Comparison of ENCODE assay signal across 15 cellular contexts in genomic region chr11:128398517-128399152, GRCh38.
DNase-seq lines count a peak whose midpoint lies in the region; ATAC-seq lines count a peak whose summit lies in the region.
"Had no signal": no experiment of that assay in that cellular context is flagged by ENCODE, and none has a peak within 500 bp of the region (broad histone marks: within the 10 kb centered on the region; RNA-seq: fewer than 3 reads in every experiment).

No MANE protein-coding gene starts in this region.

- DNase-seq in activated CD4-positive, alpha-beta memory T cell treated with anti-CD3 and anti-CD28 coated beads, Interleukin-2, amount 10 ng/mL, durations not matched to agents 7 days and 5 days = no peak
- DNase-seq in Ammon's horn (ENCODE audit: low spot score) (no peak), GF-D8 (lab: John Stamatoyannopoulos, UW) (no peak), RKO (ENCODE audit: low spot score) (no peak), superior temporal gyrus (ENCODE audit: extremely low spot score) (no peak)
- DNase-seq: activated effector memory CD4-positive, alpha-beta T cell treated with Interleukin-2 at 50 U/mL for 16 hours; left lung; T1000; transverse colon had no signal

- no peak overlapping the region for H2AFZ ChIP-seq in ACC112 (ENCODE audit: low read length, unreplicated experiment)

- peak overlapping the region; percentile 8 for H3K27ac Mint-ChIP-seq in activated CD4-positive, alpha-beta memory T cell treated with anti-CD3 and anti-CD28 coated beads, Interleukin-2, amount 10 ng/mL, durations not matched to agents 7 days and 5 days

- CTCF ChIA-PET in activated CD4-positive, alpha-beta memory T cell treated with anti-CD3 and anti-CD28 coated beads, Interleukin-2, amount 10 ng/mL, durations not matched to agents 7 days and 5 days (lab: Charles Lee) = no interaction called here

- no peaks in the 10 kb centered on the region for H3K36me3 Mint-ChIP-seq in activated CD4-positive, alpha-beta memory T cell treated with anti-CD3 and anti-CD28 coated beads, Interleukin-2, amount 10 ng/mL, durations not matched to agents 7 days and 5 days (ENCODE audit: low read depth)

- no peak overlapping the region for H3K4me3 ChIP-seq in ACC112 (ENCODE audit: low read depth, low read length)
- H3K4me3 ChIP-seq: left lung, prostate gland, transverse colon had no signal

- H3K27me3 Mint-ChIP-seq in activated CD4-positive, alpha-beta memory T cell treated with anti-CD3 and anti-CD28 coated beads, Interleukin-2, amount 10 ng/mL, durations not matched to agents 7 days and 5 days = no peaks in the 10 kb centered on the region

- H3K4me1 Mint-ChIP-seq in activated CD4-positive, alpha-beta memory T cell treated with anti-CD3 and anti-CD28 coated beads, Interleukin-2, amount 10 ng/mL, durations not matched to agents 7 days and 5 days = peaks cover 24% of the 10 kb centered on the region

- peaks cover 21% of the 10 kb centered on the region for H3K4me1 ChIP-seq in ACC112 (ENCODE audit: control insufficient read depth, insufficient read depth, low read length, unreplicated experiment)
- H3K4me1 ChIP-seq: prostate gland had no signal

- H3K27me3 ChIP-seq in ACC112 (ENCODE audit: insufficient read depth, low read length) = no peaks in the 10 kb centered on the region
- H3K27me3 ChIP-seq: foreskin keratinocyte, left lung, transverse colon had no signal

- POLR2A ChIA-PET in activated CD4-positive, alpha-beta memory T cell treated with anti-CD3 and anti-CD28 coated beads, Interleukin-2, amount 10 ng/mL, durations not matched to agents 7 days and 5 days (lab: Charles Lee) = no interaction called here

- ATAC-seq in GM19351 (IDR thresholded peaks at IDR 0.05; ENCODE audit: unreplicated experiment) (peak; percentile 42), HG03342 (IDR thresholded peaks at IDR 0.05; ENCODE audit: unreplicated experiment) (peak; percentile 36)
- ATAC-seq: left lung had no signal

- H3K4me3 Mint-ChIP-seq in activated CD4-positive, alpha-beta memory T cell treated with anti-CD3 and anti-CD28 coated beads, Interleukin-2, amount 10 ng/mL, durations not matched to agents 7 days and 5 days = no peak overlapping the region

- H3K27ac ChIP-seq in ACC112 (ENCODE audit: low read depth, low read length) = peak overlapping the region; percentile 29
- H3K27ac ChIP-seq: foreskin keratinocyte, HL-60, left lung, prostate gland, transverse colon had no signal

- H3K36me3 ChIP-seq in ACC112 (ENCODE audit: insufficient read depth, low read length) = no peaks in the 10 kb centered on the region
- H3K36me3 ChIP-seq: left lung, prostate gland, transverse colon had no signal

- H3K79me2 ChIP-seq in ACC112 (ENCODE audit: control insufficient read depth, insufficient read depth, low read length, unreplicated experiment) = no peaks in the 10 kb centered on the region

- peaks cover 9% of the 10 kb centered on the region for H3K9me3 Mint-ChIP-seq in activated CD4-positive, alpha-beta memory T cell treated with anti-CD3 and anti-CD28 coated beads, Interleukin-2, amount 10 ng/mL, durations not matched to agents 7 days and 5 days
